In genomic region chr3:170221924-170222646, GRCh38 we compare ENCODE assay signal across 1 cellular context.
TF ChIP-seq lines count a peak whose summit lies in the region.

TSS of gene PRKCI (plus strand) at chr3:170222424. CDS start at chr3:170222670, 246 bp downstream.

TF ChIP-seq in HEK293, 187 proteins besides CTCF, POLR2A, EP300 and RAD21 (continued from another document and continues in another):
- TF ChIP-seq PBX3 (CRISPR knock-in tag; IDR thresholded peaks at IDR 0.05) (0 out of 2 replicates have a peak, but pooled peaks have one; percentile 43), ZIC2 (tag by site-specific recombination; IDR thresholded peaks at IDR 0.05) (peak; percentile 72), ZBTB7A (tag by site-specific recombination; IDR thresholded peaks at IDR 0.05; ENCODE audit: low read depth) (peak; percentile 75; the same call in 1 of the 2 replicates), ZEB2 (tag by site-specific recombination; IDR thresholded peaks at IDR 0.05) (peak; percentile 75), ZNF280C (tag by site-specific recombination; IDR thresholded peaks at IDR 0.05) (no peak), ZNF548 (tag by site-specific recombination; IDR thresholded peaks at IDR 0.05) (no peak), KLF17 (tag by site-specific recombination; IDR thresholded peaks at IDR 0.05) (peak; percentile 95), ZSCAN30 (tag by site-specific recombination; IDR thresholded peaks at IDR 0.05) (peak; percentile 26; the same call in 1 of the 2 replicates), IKZF3 (tag by site-specific recombination; IDR thresholded peaks at IDR 0.05) (peak; percentile 89), ZNF791 (tag by site-specific recombination; IDR thresholded peaks at IDR 0.05) (no peak), ZBTB26 (tag by site-specific recombination; optimal IDR thresholded peaks at IDR 0.05) (peak; percentile 71), REST (tag by site-specific recombination; IDR thresholded peaks at IDR 0.05) (no peak), YY2 (tag by site-specific recombination; IDR thresholded peaks at IDR 0.05) (no peak), ZBTB1 (tag by site-specific recombination; IDR thresholded peaks at IDR 0.05) (no peak), ZNF148 (tag by site-specific recombination; IDR thresholded peaks at IDR 0.05; ENCODE audit: borderline replicate concordance) (no peak), ZNF202 (tag by site-specific recombination; IDR thresholded peaks at IDR 0.05; ENCODE audit: borderline replicate concordance) (no peak), GLI2 (tag by site-specific recombination; IDR thresholded peaks at IDR 0.05; ENCODE audit: borderline replicate concordance, low read depth) (no peak), PRDM6 (tag by site-specific recombination; IDR thresholded peaks at IDR 0.05) (no peak), GLI4 (tag by site-specific recombination; IDR thresholded peaks at IDR 0.05) (no peak), ZNF510 (tag by site-specific recombination; IDR thresholded peaks at IDR 0.05; ENCODE audit: insufficient replicate concordance) (no peak), ZSCAN5A (tag by site-specific recombination; IDR thresholded peaks at IDR 0.05) (no peak), ZNF521 (tag by site-specific recombination; IDR thresholded peaks at IDR 0.05) (no peak), ZSCAN4 (tag by site-specific recombination; IDR thresholded peaks at IDR 0.05) (0 out of 2 replicates have a peak, but pooled peaks have one; percentile 37), ZNF311 (tag by site-specific recombination; IDR thresholded peaks at IDR 0.05; ENCODE audit: borderline replicate concordance) (no peak), PRDM2 (tag by site-specific recombination; IDR thresholded peaks at IDR 0.05; ENCODE audit: borderline replicate concordance) (no peak), ZNF239 (tag by site-specific recombination; IDR thresholded peaks at IDR 0.05) (no peak), OSR2 (tag by site-specific recombination; IDR thresholded peaks at IDR 0.05) (no peak; the same call in 1 of the 2 replicates), ZNF16 (tag by site-specific recombination; IDR thresholded peaks at IDR 0.05; ENCODE audit: low read depth) (no peak)
